Comparison of ENCODE assay signal across 20 cellular contexts in genomic region chr17:12422632-12423031, GRCh38.
DNase-seq lines count a peak whose midpoint lies in the region; ATAC-seq and TF ChIP-seq lines count a peak whose summit lies in the region.
"Had no signal": no experiment of that assay in that cellular context is flagged by ENCODE, and none has a peak within 500 bp of the region (broad histone marks: within the 10 kb centered on the region; RNA-seq: fewer than 3 reads in every experiment).

No MANE protein-coding gene starts in this region.

- intact Hi-C loops in Right ventricle myocardium superior (cut with DNase I) (no loop called here), upper lobe of right lung (cut with DNase I) (no loop called here)

- H3K9me3 ChIP-seq in muscle layer of colon (ENCODE audit: low read length) (no peaks in the 10 kb centered on the region), upper lobe of right lung (no peaks in the 10 kb centered on the region)

- H3K9me3 Mint-ChIP-seq in activated naive CD4-positive, alpha-beta T cell treated with anti-CD3 and anti-CD28 coated beads, Interleukin-2, amount 50 U/mL, for 72 hours: peaks cover 29 to 32% of the 10 kb centered on the region in 2 donors

- H3K4me1 ChIP-seq in muscle layer of colon (ENCODE audit: insufficient read depth, low read length) (peaks cover 51% of the 10 kb centered on the region), upper lobe of right lung (no peaks in the 10 kb centered on the region)
- H3K4me1 ChIP-seq: tibial nerve had no signal

- DNase-seq in NCI-H2171 treated with DMSO at 0.1 percent for 48 hours (lab: John Stamatoyannopoulos, UW) (peak; percentile 1), NCI-H2171 (lab: John Stamatoyannopoulos, UW) (no peak), Right ventricle myocardium superior (peak; percentile 67), upper lobe of right lung (no peak), GM20000 (ENCODE audit: low spot score) (no peak)
- no peak for DNase-seq in stimulated activated CD4-positive, alpha-beta T cell treated with anti-CD3 and anti-CD28 coated beads, Interleukin-4, amount 100 ng/mL, for 1 hour
- no peak for DNase-seq in activated naive CD4-positive, alpha-beta T cell treated with anti-CD3 and anti-CD28 coated beads, Interleukin-2, amount 50 U/mL, for 72 hours (ENCODE audit: low spot score in 2 of 2)
- DNase-seq: activated CD8-positive, alpha-beta T cell treated with anti-CD3 and anti-CD28 coated beads for 36 hours; activated naive CD8-positive, alpha-beta T cell treated with anti-CD3 and anti-CD28 coated beads, Interleukin-2, amount 50 U/mL, for 24 hours; activated T-cell treated with anti-CD3 and anti-CD28 coated beads, Interleukin-2, amount 50 U/mL, for 72 hours; GF-D8; midbrain; NCI-H2029 treated with DMSO at 0.1 percent for 48 hours; occipital lobe; small intestine; T-helper 1 cell had no signal

- H3K27ac ChIP-seq in muscle layer of colon (ENCODE audit: low read depth, low read length) (peak overlapping the region; percentile 62), upper lobe of right lung (no peak overlapping the region)
- H3K27ac ChIP-seq: BLaER1 treated with 17β-estradiol and CSF1 and Interleukin-3, amounts not matched to agents 10 nM and 100 nM; tibial nerve had no signal

- no peak overlapping the region for H3K9ac ChIP-seq in muscle layer of colon (ENCODE audit: low read length)
- H3K9ac ChIP-seq: BLaER1 treated with 17β-estradiol and CSF1 and Interleukin-3, amounts not matched to agents 10 nM and 100 nM had no signal

- peak overlapping the region in 1 of 2 donors; percentile 9 for H3K4me3 ChIP-seq in muscle layer of colon (ENCODE audit: low read depth in 1 of 2, low read length in 2 of 2)
- H3K4me3 ChIP-seq in upper lobe of right lung: no peak overlapping the region
- H3K4me3 ChIP-seq: BLaER1 treated with 17β-estradiol and CSF1 and Interleukin-3, amounts not matched to agents 10 nM and 100 nM; tibial nerve had no signal

- ATAC-seq in Right ventricle myocardium superior (ENCODE audit: poor library complexity): peak; percentile 91
- ATAC-seq in upper lobe of right lung: peak; percentile 21
- ATAC-seq in activated naive CD4-positive, alpha-beta T cell treated with anti-CD3 and anti-CD28 coated beads, Interleukin-2, amount 50 U/mL, for 72 hours: no peak
- ATAC-seq: activated CD8-positive, alpha-beta T cell treated with anti-CD3 and anti-CD28 coated beads for 36 hours; activated naive CD8-positive, alpha-beta T cell treated with anti-CD3 and anti-CD28 coated beads, Interleukin-2, amount 50 U/mL, for 24 hours; activated T-cell treated with anti-CD3 and anti-CD28 coated beads, Interleukin-2, amount 50 U/mL, for 72 hours; HepG2 had no signal

- H3K27me3 ChIP-seq in muscle layer of colon (ENCODE audit: control insufficient read depth in 1 of 2, insufficient read depth in 2 of 2, low read length in 2 of 2) (no peaks in the 10 kb centered on the region), upper lobe of right lung (no peaks in the 10 kb centered on the region)
- H3K27me3 ChIP-seq: BLaER1 treated with 17β-estradiol and CSF1 and Interleukin-3, amounts not matched to agents 10 nM and 100 nM; tibial nerve had no signal

- no peak overlapping the region for H3K27ac Mint-ChIP-seq in activated naive CD4-positive, alpha-beta T cell treated with anti-CD3 and anti-CD28 coated beads, Interleukin-2, amount 50 U/mL, for 72 hours
- H3K27ac Mint-ChIP-seq: activated CD8-positive, alpha-beta T cell treated with anti-CD3 and anti-CD28 coated beads for 36 hours; activated naive CD8-positive, alpha-beta T cell treated with anti-CD3 and anti-CD28 coated beads, Interleukin-2, amount 50 U/mL, for 24 hours; activated T-cell treated with anti-CD3 and anti-CD28 coated beads, Interleukin-2, amount 50 U/mL, for 72 hours had no signal

- H3K36me3 Mint-ChIP-seq in activated naive CD4-positive, alpha-beta T cell treated with anti-CD3 and anti-CD28 coated beads, Interleukin-2, amount 50 U/mL, for 72 hours: peaks cover 9 to 20% of the 10 kb centered on the region in 2 donors

- TF ChIP-seq CTCF in upper lobe of right lung (IDR thresholded peaks at IDR 0.05): no peak
- no peak for TF ChIP-seq CTCF in GM20000 (IDR thresholded peaks at IDR 0.05; ENCODE audit: extremely low read depth, missing control alignments)

- no peaks in the 10 kb centered on the region for H3K36me3 ChIP-seq in muscle layer of colon (ENCODE audit: insufficient read depth, low read length)
- no peaks in the 10 kb centered on the region for H3K36me3 ChIP-seq in upper lobe of right lung
- H3K36me3 ChIP-seq: BLaER1 treated with 17β-estradiol and CSF1 and Interleukin-3, amounts not matched to agents 10 nM and 100 nM; tibial nerve had no signal

Comparison
In these comparisons a context has a peak if more than half of its experiments do, and no peak if none do; other contexts are left out.
1. DNase-seq: peak in NCI-H2171 treated with DMSO at 0.1 percent for 48 hours (single experiment) and Right ventricle myocardium superior (single experiment); none in NCI-H2171 (single experiment), upper lobe of right lung (single experiment), GM20000 (single experiment), stimulated activated CD4-positive, alpha-beta T cell treated with anti-CD3 and anti-CD28 coated beads, Interleukin-4, amount 100 ng/mL, for 1 hour (single experiment) and activated naive CD4-positive, alpha-beta T cell treated with anti-CD3 and anti-CD28 coated beads, Interleukin-2, amount 50 U/mL, for 72 hours (0 of 2).
2. ATAC-seq: peak in Right ventricle myocardium superior (single experiment) and upper lobe of right lung (single experiment); none in activated naive CD4-positive, alpha-beta T cell treated with anti-CD3 and anti-CD28 coated beads, Interleukin-2, amount 50 U/mL, for 72 hours (0 of 2).